Comparison of ENCODE assay signal across 9 cellular contexts in genomic region chr19:47447470-47448359, GRCh38. TPM values are rescaled to one million over a fixed set of nuclear protein-coding genes. Genes with fewer than 3 reads are reported as not detected.
A peak's percentile ranks its signal among the peaks of the same experiment; 100 is the strongest.
DNase-seq lines count a peak whose midpoint lies in the region; ATAC-seq and TF ChIP-seq lines count a peak whose summit lies in the region.
"Had no signal": no experiment of that assay in that cellular context is flagged by ENCODE, and none has a peak within 500 bp of the region (broad histone marks: within the 10 kb centered on the region; RNA-seq: fewer than 3 reads in every experiment).

No MANE protein-coding gene starts in this region.

- peak overlapping the region; percentile 32 for H4K8ac ChIP-seq in neuronal stem cell (ENCODE audit: low read depth, low read length)

- H2AK5ac ChIP-seq in neuronal stem cell (ENCODE audit: low read depth, low read length): peak overlapping the region; percentile 66

- H2BK120ac ChIP-seq in neuronal stem cell (ENCODE audit: low read depth, low read length): no peak overlapping the region

- H3K23ac ChIP-seq in neuronal stem cell (ENCODE audit: low read depth, low read length, poor library complexity): peak overlapping the region; percentile 98

- H3K4me2 ChIP-seq in neuronal stem cell (ENCODE audit: insufficient read depth, low read length, poor library complexity, severe bottlenecking): peak overlapping the region; percentile 69

- peaks cover 7 to 60% (median 45%) of the 10 kb centered on the region in 3 experiments for H3K27me3 ChIP-seq in neuronal stem cell (ENCODE audit: control insufficient read depth in 3 of 3, insufficient read depth in 3 of 3, low read depth in 1 of 3, low read length in 3 of 3)

- peak overlapping the region; percentile 66 for H3K14ac ChIP-seq in neuronal stem cell (ENCODE audit: low read length)

- H2BK5ac ChIP-seq in neuronal stem cell (ENCODE audit: low read length): no peak overlapping the region

- peak overlapping the region; percentile 44 for H2BK15ac ChIP-seq in neuronal stem cell (ENCODE audit: low read length)

- H3K27me3 Mint-ChIP-seq in activated T-cell treated with anti-CD3 and anti-CD28 coated beads, Interleukin-2, amount 50 U/mL, for 4 hours (ENCODE audit: low read depth): peaks cover 54% of the 10 kb centered on the region

- H4K91ac ChIP-seq in neuronal stem cell (ENCODE audit: low read depth, low read length, poor library complexity): no peak overlapping the region

- H3K4me3 Mint-ChIP-seq in activated T-cell treated with anti-CD3 and anti-CD28 coated beads, Interleukin-2, amount 50 U/mL, for 4 hours: no peak overlapping the region

- H3K27ac ChIP-seq in neuronal stem cell (replicated peaks; ENCODE audit: low read length): no peak overlapping the region
- H3K27ac ChIP-seq: neutrophil had no signal

- H2AFZ ChIP-seq in neuronal stem cell (ENCODE audit: low read length): peak overlapping the region; percentile 86

- H3K36me3 Mint-ChIP-seq in activated T-cell treated with anti-CD3 and anti-CD28 coated beads, Interleukin-2, amount 50 U/mL, for 4 hours (ENCODE audit: insufficient read depth): no peaks in the 10 kb centered on the region

- H3K4ac ChIP-seq in neuronal stem cell (ENCODE audit: low read length): peak overlapping the region; percentile 86

- no peak overlapping the region for H2BK12ac ChIP-seq in neuronal stem cell (ENCODE audit: low read length)

- H3K9me3 Mint-ChIP-seq in activated T-cell treated with anti-CD3 and anti-CD28 coated beads, Interleukin-2, amount 50 U/mL, for 4 hours: no peaks in the 10 kb centered on the region

- H3K9ac ChIP-seq in neuronal stem cell (ENCODE audit: low read depth, low read length, poor library complexity): peak overlapping the region; percentile 80

- H3K4me3 ChIP-seq in fibroblast of pulmonary artery (replicated peaks; ENCODE audit: low read depth, low read length) (no peak overlapping the region), neuronal stem cell (ENCODE audit: low read length in 2 of 2) (peak overlapping the region; percentile 19 to 78)

- peaks cover 0 to 1% of the 10 kb centered on the region in 2 donors for H3K9me3 ChIP-seq in neuronal stem cell (replicated peaks in 1 of 2; ENCODE audit: control insufficient read depth in 2 of 2, insufficient read depth in 1 of 2, low read depth in 1 of 2, low read length in 2 of 2)

- H3K4me1 ChIP-seq in neuronal stem cell (ENCODE audit: control insufficient read depth in 2 of 2, insufficient read depth in 1 of 2, low read depth in 1 of 2, low read length in 2 of 2): peaks cover 4 to 11% of the 10 kb centered on the region in 2 donors

- DNase-seq in DMS153 treated with DMSO at 0.1 percent for 48 hours (lab: John Stamatoyannopoulos, UW; ENCODE audit: unreplicated experiment) (peak; percentile 88), NCI-H526 (lab: John Stamatoyannopoulos, UW) (peak; percentile 86 to 95), fibroblast of pulmonary artery (ENCODE audit: low read depth) (peak; percentile 49), neuronal stem cell (ENCODE audit: low spot score) (peak; percentile 82), SKM-1 treated with dmso at 0.1 percent for 144 hours (lab: John Stamatoyannopoulos, UW; ENCODE audit: unreplicated experiment) (no peak)
- DNase-seq in activated T-cell treated with anti-CD3 and anti-CD28 coated beads, Interleukin-2, amount 50 U/mL, for 4 hours: peak; percentile 39

- no peak for TF ChIP-seq CTCF in fibroblast of pulmonary artery (IDR thresholded peaks at IDR 0.05; ENCODE audit: low read length, missing control alignments)

- H3K79me1 ChIP-seq in neuronal stem cell (ENCODE audit: low read depth, low read length): peaks cover 2% of the 10 kb centered on the region

- no peaks in the 10 kb centered on the region for H3K36me3 ChIP-seq in neuronal stem cell (replicated peaks in 1 of 2; ENCODE audit: control insufficient read depth in 2 of 2, insufficient read depth in 2 of 2, low read length in 2 of 2)
- H3K36me3 ChIP-seq: neutrophil had no signal

- H3K4me1 Mint-ChIP-seq in activated T-cell treated with anti-CD3 and anti-CD28 coated beads, Interleukin-2, amount 50 U/mL, for 4 hours (ENCODE audit: low read depth): peaks cover 47% of the 10 kb centered on the region

- peak; percentile 71 to 82 for ATAC-seq in activated T-cell treated with anti-CD3 and anti-CD28 coated beads, Interleukin-2, amount 50 U/mL, for 4 hours
- ATAC-seq in GM21390 (IDR thresholded peaks at IDR 0.05; ENCODE audit: unreplicated experiment) (no peak), HG03520 (IDR thresholded peaks at IDR 0.05; ENCODE audit: unreplicated experiment) (no peak)

- H3K18ac ChIP-seq in neuronal stem cell (ENCODE audit: low read length): peak overlapping the region; percentile 97

- no CpG with 5 or more reads among the region's 95 CpGs for WGBS in neuronal stem cell (ENCODE audit: extremely low coverage in 2 of 2, insufficient read length in 2 of 2, insufficient replicate concordance in 1 of 2), 2 donors

RNA-seq across cellular contexts. Expression of gene SLC8A2, which starts 24.0 kb away (rescaled TPM):
- total RNA-seq in activated T-cell treated with anti-CD3 and anti-CD28 coated beads, Interleukin-2, amount 50 U/mL, for 4 hours: under 1 TPM in 1 of 3 donors, not detected in 2; 0.05 TPM
- 4.7 TPM for polyA plus RNA-seq in neuronal stem cell (2013, experiment 1 of 2)
- 5.5 TPM for polyA plus RNA-seq in neuronal stem cell (2013, experiment 2 of 2)

RNA-seq across cellular contexts. Expression of gene MEIS3, which starts 28.4 kb away (rescaled TPM):
- total RNA-seq in activated T-cell treated with anti-CD3 and anti-CD28 coated beads, Interleukin-2, amount 50 U/mL, for 4 hours: under 1 TPM in 1 of 3 donors, not detected in 2; 0.16 TPM
- 110 TPM for polyA plus RNA-seq in neuronal stem cell (2013, experiment 1 of 2)
- 102 TPM for polyA plus RNA-seq in neuronal stem cell (2013, experiment 2 of 2)

RNA-seq across cellular contexts. Expression of gene KPTN, which starts 36.3 kb away (rescaled TPM):
- total RNA-seq in activated T-cell treated with anti-CD3 and anti-CD28 coated beads, Interleukin-2, amount 50 U/mL, for 4 hours: 10 to 100 TPM; 12.3 to 17.4 (median 14.9) TPM
- polyA plus RNA-seq in neuronal stem cell (2013, experiment 1 of 2): 17.3 TPM
- polyA plus RNA-seq in neuronal stem cell (2013, experiment 2 of 2): 17.4 TPM

Comparison
In these comparisons a context has a peak if more than half of its experiments do, and no peak if none do; other contexts are left out.
1. ATAC-seq: peak in activated T-cell treated with anti-CD3 and anti-CD28 coated beads, Interleukin-2, amount 50 U/mL, for 4 hours (2 of 2); none in GM21390 (single experiment) and HG03520 (single experiment).